Comparison of ENCODE assay signal across 28 cellular contexts in genomic region chr19:38464421-38465082, GRCh38. TPM values are rescaled to one million over a fixed set of nuclear protein-coding genes. Genes with fewer than 3 reads are reported as not detected.
"Had no signal": no experiment of that assay in that cellular context is flagged by ENCODE, and none has a peak within 500 bp of the region (broad histone marks: within the 10 kb centered on the region; RNA-seq: fewer than 3 reads in every experiment).

No MANE protein-coding gene starts in this region.

- H3K9me3 ChIP-seq: esophagus squamous epithelium, mucosa of descending colon, neutrophil, psoas muscle, testis, upper lobe of right lung, vagina had no signal

- ATAC-seq: effector memory CD8-positive, alpha-beta T cell; foreskin keratinocyte; left colon; mucosa of descending colon; naive thymus-derived CD8-positive, alpha-beta T cell; psoas muscle; sciatic nerve; stimulated activated naive B cell treated with anti-CD40 and anti-IgM and Interleukin-4, amounts not matched to agents 10 μg/mL and 1 μg/mL and 100 μg/mL, for 72 hours; stimulated activated naive CD8-positive, alpha-beta T cell treated with anti-CD3 and anti-CD28 coated beads, Interleukin-15, amount 100 ng/mL, for 72 hours; upper lobe of right lung had no signal

- H3K36me3 ChIP-seq: esophagus squamous epithelium, neutrophil, spleen, tibial nerve, upper lobe of right lung, vagina had no signal

- H3K4me3 ChIP-seq: esophagus squamous epithelium, hepatocyte, mucosa of descending colon, psoas muscle, spleen, testis, tibial nerve, upper lobe of right lung, vagina had no signal

- H2AFZ ChIP-seq: hepatocyte had no signal

- H3K27ac Mint-ChIP-seq: dendritic cell treated with granulocyte-macrophage colony-stimulating factor and Interleukin-4, amounts not matched to agents 40 ng/mL and 50 ng/mL, for 4 days; effector memory CD8-positive, alpha-beta T cell; naive thymus-derived CD8-positive, alpha-beta T cell; stimulated activated naive B cell treated with anti-CD40 and anti-IgM and Interleukin-4, amounts not matched to agents 10 μg/mL and 1 μg/mL and 100 μg/mL, for 72 hours; stimulated activated naive CD8-positive, alpha-beta T cell treated with anti-CD3 and anti-CD28 coated beads, Interleukin-15, amount 100 ng/mL, for 72 hours had no signal

- H3K4me2 ChIP-seq: hepatocyte had no signal

- H3K4me3 Mint-ChIP-seq: dendritic cell treated with granulocyte-macrophage colony-stimulating factor and Interleukin-4, amounts not matched to agents 40 ng/mL and 50 ng/mL, for 4 days; effector memory CD8-positive, alpha-beta T cell; naive thymus-derived CD8-positive, alpha-beta T cell; stimulated activated naive B cell treated with anti-CD40 and anti-IgM and Interleukin-4, amounts not matched to agents 10 μg/mL and 1 μg/mL and 100 μg/mL, for 72 hours; stimulated activated naive CD8-positive, alpha-beta T cell treated with anti-CD3 and anti-CD28 coated beads, Interleukin-15, amount 100 ng/mL, for 72 hours had no signal

- H3K4me1 Mint-ChIP-seq: stimulated activated naive B cell treated with anti-CD40 and anti-IgM and Interleukin-4, amounts not matched to agents 10 μg/mL and 1 μg/mL and 100 μg/mL, for 72 hours; stimulated activated naive CD8-positive, alpha-beta T cell treated with anti-CD3 and anti-CD28 coated beads, Interleukin-15, amount 100 ng/mL, for 72 hours had no signal

- H3K4me1 ChIP-seq: esophagus squamous epithelium, foreskin keratinocyte, psoas muscle, spleen, testis, tibial nerve, upper lobe of right lung, vagina had no signal

- H3K36me3 Mint-ChIP-seq: naive thymus-derived CD8-positive, alpha-beta T cell; stimulated activated naive B cell treated with anti-CD40 and anti-IgM and Interleukin-4, amounts not matched to agents 10 μg/mL and 1 μg/mL and 100 μg/mL, for 72 hours had no signal

- DNase-seq: effector memory CD8-positive, alpha-beta T cell; esophagus squamous epithelium; foreskin keratinocyte; head of caudate nucleus; left colon; mucosa of descending colon; naive thymus-derived CD8-positive, alpha-beta T cell; psoas muscle; retina; spleen; stimulated activated CD4-positive, alpha-beta T cell treated with anti-CD3 and anti-CD28 coated beads, Interleukin-15, amount 100 ng/mL, for 24 hours; stimulated activated CD4-positive, alpha-beta T cell treated with anti-CD3 and anti-CD28 coated beads, Interleukin-1b, Interleukin-23, amount 100 ng/mL, for 48 hours; stimulated activated CD4-positive, alpha-beta T cell treated with anti-CD3 and anti-CD28 coated beads, Interleukin-4, amount 100 ng/mL, for 4 hours; stimulated activated naive B cell treated with anti-CD40 and anti-IgM and Interleukin-4, amounts not matched to agents 10 μg/mL and 1 μg/mL and 100 μg/mL, for 72 hours; stimulated activated naive CD8-positive, alpha-beta T cell treated with anti-CD3 and anti-CD28 coated beads, Interleukin-15, amount 100 ng/mL, for 72 hours; testis; upper lobe of right lung had no signal

- H3K27ac ChIP-seq: esophagus squamous epithelium, foreskin keratinocyte, hepatocyte, neutrophil, psoas muscle, spleen, testis, tibial nerve, upper lobe of right lung, vagina had no signal

- H3K9me3 Mint-ChIP-seq: dendritic cell treated with granulocyte-macrophage colony-stimulating factor and Interleukin-4, amounts not matched to agents 40 ng/mL and 50 ng/mL, for 4 days; effector memory CD8-positive, alpha-beta T cell; stimulated activated naive CD8-positive, alpha-beta T cell treated with anti-CD3 and anti-CD28 coated beads, Interleukin-15, amount 100 ng/mL, for 72 hours had no signal

- H3K79me2 ChIP-seq: hepatocyte had no signal

- H3K27me3 ChIP-seq: foreskin keratinocyte, hepatocyte, neutrophil, testis, vagina had no signal

RNA-seq across cellular contexts. Expression of gene RYR1, which starts 31.1 kb away (rescaled TPM):
- total RNA-seq: lung microvascular endothelial cell had no signal

RNA-seq across cellular contexts. Expression of gene RASGRP4, which starts 38.5 kb away (rescaled TPM):
- total RNA-seq: epithelial cell of proximal tubule; foreskin keratinocyte; kidney epithelial cell; lung microvascular endothelial cell; naive thymus-derived CD8-positive, alpha-beta T cell; osteoblast had no signal
- polyA plus RNA-seq: foreskin keratinocyte, hepatocyte, neural cell had no signal
